Comparison of ENCODE assay signal across 1 cellular context in genomic region chr9:95506438-95506691, GRCh38.
TF ChIP-seq lines count a peak whose summit lies in the region.

No MANE protein-coding gene starts in this region.

TF ChIP-seq in GM12878, 131 proteins besides CTCF, POLR2A, EP300 and RAD21 (continues in another document):
- TF ChIP-seq PRDM15 (CRISPR knock-in tag; IDR thresholded peaks at IDR 0.05) (no peak), PML (IDR thresholded peaks at IDR 0.05; ENCODE audit: low read length) (no peak), ZBTB40 (IDR thresholded peaks at IDR 0.05; ENCODE audit: borderline replicate concordance) (no peak), CEBPB (IDR thresholded peaks at IDR 0.05; ENCODE audit: borderline replicate concordance in 1 of 2, low read depth in 2 of 2, low read length in 2 of 2) (no peak), ZZZ3 (IDR thresholded peaks at IDR 0.05; ENCODE audit: control insufficient read depth, insufficient read length, low read depth) (no peak), ESRRA (IDR thresholded peaks at IDR 0.05; ENCODE audit: low read length) (no peak), ZNF592 (IDR thresholded peaks at IDR 0.05) (no peak), SUPT20H (IDR thresholded peaks at IDR 0.05; ENCODE audit: borderline replicate concordance, control insufficient read depth, low read depth, low read length) (no peak), CBX5 (IDR thresholded peaks at IDR 0.05; ENCODE audit: low read depth) (no peak), NRF1 (conservative IDR thresholded peaks at IDR 0.05; ENCODE audit: low read depth, low read length) (no peak), BHLHE40 (IDR thresholded peaks at IDR 0.05; ENCODE audit: borderline replicate concordance in 1 of 2, low read depth in 2 of 2, low read length in 1 of 2) (no peak), RBBP5 (conservative IDR thresholded peaks at IDR 0.05) (no peak), PAX8 (IDR thresholded peaks at IDR 0.05) (no peak), POU2F2 (IDR thresholded peaks at IDR 0.05; ENCODE audit: borderline replicate concordance, low read depth, low read length) (no peak), HDGF (IDR thresholded peaks at IDR 0.05) (no peak), KDM1A (IDR thresholded peaks at IDR 0.05; ENCODE audit: borderline replicate concordance) (no peak), BMI1 (IDR thresholded peaks at IDR 0.05; ENCODE audit: borderline replicate concordance) (no peak), CHD2 (IDR thresholded peaks at IDR 0.05; ENCODE audit: borderline replicate concordance, low read depth, low read length) (no peak), RELB (IDR thresholded peaks at IDR 0.05; ENCODE audit: low read depth) (no peak), ATF7 (IDR thresholded peaks at IDR 0.05; ENCODE audit: low read depth) (no peak), ELK1 (IDR thresholded peaks at IDR 0.05; ENCODE audit: low read depth, low read length) (no peak), MEF2A (IDR thresholded peaks at IDR 0.05; ENCODE audit: insufficient read depth, low read depth, low read length) (no peak), ETV6 (conservative IDR thresholded peaks at IDR 0.05 in 1 of 2, IDR thresholded peaks at IDR 0.05 in 1 of 2; ENCODE audit: borderline replicate concordance in 1 of 2, low read depth in 1 of 2) (no peak), ATF3 (IDR thresholded peaks at IDR 0.05; ENCODE audit: borderline replicate concordance, extremely low read depth, low read depth, low read length) (no peak), RFX5 (IDR thresholded peaks at IDR 0.05; ENCODE audit: low read depth, low read length) (no peak), ZNF207 (IDR thresholded peaks at IDR 0.05; ENCODE audit: borderline replicate concordance) (no peak), IRF4 (IDR thresholded peaks at IDR 0.05; ENCODE audit: low read depth, low read length) (no peak), TARDBP (IDR thresholded peaks at IDR 0.05; ENCODE audit: borderline replicate concordance) (no peak), ATF2 (IDR thresholded peaks at IDR 0.05; ENCODE audit: low read length) (no peak), USF1 (IDR thresholded peaks at IDR 0.05; ENCODE audit: borderline replicate concordance, extremely low read length, insufficient read depth, low read depth, low read length) (no peak), JUNB (IDR thresholded peaks at IDR 0.05) (no peak), CBX3 (IDR thresholded peaks at IDR 0.05; ENCODE audit: borderline replicate concordance, low read depth) (no peak), REST (IDR thresholded peaks at IDR 0.05; ENCODE audit: low read depth, low read length) (no peak), DPF2 (IDR thresholded peaks at IDR 0.05) (no peak; the same call in 1 of the 2 replicates), SIN3A (IDR thresholded peaks at IDR 0.05; ENCODE audit: low read depth, low read length) (peak; percentile 70; the same call in 1 of the 2 replicates), GABPA (IDR thresholded peaks at IDR 0.05; ENCODE audit: low read depth) (no peak), SMAD5 (IDR thresholded peaks at IDR 0.05; ENCODE audit: low read depth) (no peak), MEF2B (IDR thresholded peaks at IDR 0.05; ENCODE audit: partially characterized antibody, poor library complexity, severe bottlenecking) (peak; percentile 84), TCF7 (IDR thresholded peaks at IDR 0.05; ENCODE audit: borderline replicate concordance) (no peak), KLF5 (IDR thresholded peaks at IDR 0.05; ENCODE audit: partially characterized antibody) (no peak), RELA (IDR thresholded peaks at IDR 0.05; ENCODE audit: borderline replicate concordance, partially characterized antibody) (no peak)
